In genomic region chr7:2473496-2474180, GRCh38 we compare ENCODE assay signal across 17 cellular contexts. TPM values are rescaled to one million over a fixed set of nuclear protein-coding genes. Genes with fewer than 3 reads are reported as not detected.
DNase-seq lines count a peak whose midpoint lies in the region; ATAC-seq and TF ChIP-seq lines count a peak whose summit lies in the region.
"Had no signal": no experiment of that assay in that cellular context is flagged by ENCODE, and none has a peak within 500 bp of the region (broad histone marks: within the 10 kb centered on the region; RNA-seq: fewer than 3 reads in every experiment).

No MANE protein-coding gene starts in this region.

- no peaks in the 10 kb centered on the region for H3K79me1 ChIP-seq in mesendoderm (ENCODE audit: low read length)

- H4K8ac ChIP-seq in mesendoderm (ENCODE audit: low read depth, low read length): no peak overlapping the region

- no peak overlapping the region for H3K4me3 Mint-ChIP-seq in WTC11
- H3K4me3 Mint-ChIP-seq in stimulated activated memory B cell treated with anti-CD40 and anti-IgM and Interleukin-4, amounts not matched to agents 10 μg/mL and 1 μg/mL and 100 μg/mL, for 72 hours: no peak overlapping the region
- H3K4me3 Mint-ChIP-seq: CD8-positive, alpha-beta T cell; IgD-negative memory B cell had no signal

- H2BK15ac ChIP-seq in mesendoderm (replicated peaks; ENCODE audit: low read depth): no peak overlapping the region

- H3K56ac ChIP-seq in mesendoderm (ENCODE audit: low read length): peak overlapping the region; percentile 12

- H3K18ac ChIP-seq in mesendoderm (ENCODE audit: low read length): no peak overlapping the region

- H2AK5ac ChIP-seq in mesendoderm (ENCODE audit: low read length): no peak overlapping the region

- no peaks in the 10 kb centered on the region for H3K36me3 Mint-ChIP-seq in WTC11
- no peaks in the 10 kb centered on the region for H3K36me3 Mint-ChIP-seq in stimulated activated memory B cell treated with anti-CD40 and anti-IgM and Interleukin-4, amounts not matched to agents 10 μg/mL and 1 μg/mL and 100 μg/mL, for 72 hours
- H3K36me3 Mint-ChIP-seq: CD8-positive, alpha-beta T cell; IgD-negative memory B cell had no signal

- DNase-seq in 8988T (peak; percentile 24), H7 (peak; percentile 61), WTC11 (ENCODE audit: low spot score) (no peak), mesendoderm (no peak), sciatic nerve (ENCODE audit: low spot score) (no peak), WERI-Rb-1 (no peak), CD1c-positive myeloid dendritic cell (ENCODE audit: extremely low spot score) (no peak)
- DNase-seq: BE2C, COR-L47, GF-D8 had no signal

- POLR2A ChIA-PET in WTC11 (lab: Charles Lee): no interaction called here

- no peak overlapping the region for H2BK5ac ChIP-seq in mesendoderm (ENCODE audit: low read length)

- H3K4ac ChIP-seq in mesendoderm (ENCODE audit: low read depth, low read length): no peak overlapping the region

- no peak overlapping the region for H3K4me2 ChIP-seq in mesendoderm (ENCODE audit: low read length)

- ATAC-seq in WTC11 (no peak), sciatic nerve (no peak)
- ATAC-seq in stimulated activated memory B cell treated with anti-CD40 and anti-IgM and Interleukin-4, amounts not matched to agents 10 μg/mL and 1 μg/mL and 100 μg/mL, for 72 hours: no peak
- ATAC-seq: CD8-positive, alpha-beta T cell; HCT116 had no signal

- H3K27me3 Mint-ChIP-seq in WTC11 (ENCODE audit: low read depth): no peaks in the 10 kb centered on the region
- peaks cover 36% of the 10 kb centered on the region for H3K27me3 Mint-ChIP-seq in stimulated activated memory B cell treated with anti-CD40 and anti-IgM and Interleukin-4, amounts not matched to agents 10 μg/mL and 1 μg/mL and 100 μg/mL, for 72 hours

- H2BK120ac ChIP-seq in mesendoderm (ENCODE audit: low read depth, low read length): no peak overlapping the region

- WGBS in mesendoderm (ENCODE audit: extremely low coverage, insufficient coverage, low lambda C conversion rate): 100% methylated on average over 3 of the region's 12 CpGs

- no peaks in the 10 kb centered on the region for H3K36me3 ChIP-seq in H7 (replicated peaks; ENCODE audit: control insufficient read depth, insufficient read depth, low read length)
- no peaks in the 10 kb centered on the region for H3K36me3 ChIP-seq in mesendoderm (ENCODE audit: control insufficient read depth, insufficient read depth, low read length)
- H3K36me3 ChIP-seq in WERI-Rb-1: no peaks in the 10 kb centered on the region
- H3K36me3 ChIP-seq: BE2C had no signal

- no peaks in the 10 kb centered on the region for H3K9me3 Mint-ChIP-seq in WTC11
- no peaks in the 10 kb centered on the region for H3K9me3 Mint-ChIP-seq in stimulated activated memory B cell treated with anti-CD40 and anti-IgM and Interleukin-4, amounts not matched to agents 10 μg/mL and 1 μg/mL and 100 μg/mL, for 72 hours
- H3K9me3 Mint-ChIP-seq: CD8-positive, alpha-beta T cell; IgD-negative memory B cell had no signal

- H3K23ac ChIP-seq in mesendoderm (ENCODE audit: low read length): no peak overlapping the region

- no peaks in the 10 kb centered on the region for H3K79me2 ChIP-seq in mesendoderm (ENCODE audit: control insufficient read depth, insufficient read depth, low read length)

- H4K5ac ChIP-seq in mesendoderm (ENCODE audit: low read length): no peak overlapping the region

- H3K27ac ChIP-seq in mesendoderm (ENCODE audit: low read depth, low read length) (no peak overlapping the region), WERI-Rb-1 (no peak overlapping the region)
- H3K27ac ChIP-seq: C4-2B had no signal

- intact Hi-C loops in sciatic nerve (cut with DNase I): no loop called here

- TF ChIP-seq CTCF in WTC11 (IDR thresholded peaks at IDR 0.05) (no peak), WERI-Rb-1 (IDR thresholded peaks at IDR 0.05; ENCODE audit: low read depth, low read length) (no peak)

- peaks cover 4% of the 10 kb centered on the region for H3K4me1 ChIP-seq in mesendoderm (ENCODE audit: control insufficient read depth, low read depth, low read length)

- H3K4me3 ChIP-seq in H7 (ENCODE audit: insufficient read depth, low read depth, low read length) (no peak overlapping the region), mesendoderm (ENCODE audit: low read length) (no peak overlapping the region), WERI-Rb-1 (ENCODE audit: low read depth, low read length) (no peak overlapping the region)

- CTCF ChIA-PET in WTC11 (lab: Charles Lee): interaction anchor here (1.0 to 9.8 kb wide), 2 partner anchors 22 to 185 kb away, joined by 3 to 288 read pairs; no protein-coding TSS in a partner anchor

- no peak overlapping the region for H3K9ac ChIP-seq in mesendoderm (ENCODE audit: low read length)

- no peaks in the 10 kb centered on the region for H3K27me3 ChIP-seq in H7 (ENCODE audit: control insufficient read depth, insufficient read depth, low read length)
- H3K27me3 ChIP-seq in mesendoderm (ENCODE audit: insufficient read depth, low read length, poor library complexity): no peaks in the 10 kb centered on the region
- H3K27me3 ChIP-seq in WERI-Rb-1 (ENCODE audit: insufficient read depth, low read depth, severe bottlenecking): no peaks in the 10 kb centered on the region
- H3K27me3 ChIP-seq: BE2C had no signal

- H3K9me3 ChIP-seq in WERI-Rb-1 (ENCODE audit: severe bottlenecking): no peaks in the 10 kb centered on the region
- H3K9me3 ChIP-seq: BE2C had no signal

- peaks cover 39% of the 10 kb centered on the region for H3K4me1 Mint-ChIP-seq in WTC11
- peaks cover 23% of the 10 kb centered on the region for H3K4me1 Mint-ChIP-seq in stimulated activated memory B cell treated with anti-CD40 and anti-IgM and Interleukin-4, amounts not matched to agents 10 μg/mL and 1 μg/mL and 100 μg/mL, for 72 hours

- H3K27ac Mint-ChIP-seq in WTC11: peak overlapping the region; percentile 5; the same call in 1 of the 2 replicates
- H3K27ac Mint-ChIP-seq in stimulated activated memory B cell treated with anti-CD40 and anti-IgM and Interleukin-4, amounts not matched to agents 10 μg/mL and 1 μg/mL and 100 μg/mL, for 72 hours: no peak overlapping the region
- H3K27ac Mint-ChIP-seq: CD8-positive, alpha-beta T cell; IgD-negative memory B cell had no signal

TF ChIP-seq in WTC11, 78 proteins besides CTCF, POLR2A, EP300 and RAD21:
- no peak for TF ChIP-seq CBFB (CRISPR knock-in tag; IDR thresholded peaks at IDR 0.05; ENCODE audit: low read depth)

RNA-seq across cellular contexts. Expression of gene GRIFIN, which starts 2.6 kb away (rescaled TPM):
- not detected in 2 replicates for total RNA-seq in H7 (2014; rRNA removed; shearing (Covaris generic))
- total RNA-seq in WTC11 (2021) (not detected in 3 replicates), sciatic nerve (not detected)
- not detected for polyA plus RNA-seq in mesendoderm (2013, experiment 1 of 2)
- polyA plus RNA-seq in mesendoderm (2013, experiment 2 of 2): not detected
- total RNA-seq: CD8-positive, alpha-beta T cell; H4; HT-29 had no signal
- polyA plus RNA-seq: IgD-negative memory B cell had no signal

RNA-seq across cellular contexts. Expression of gene LFNG, which starts 45.9 kb away (rescaled TPM):
- 12.8 and 20.0 TPM in 2 replicates for total RNA-seq in H7 (2014; rRNA removed; shearing (Covaris generic))
- total RNA-seq in WTC11 (2021) (24.1 to 29.4 TPM (median 26.5 TPM) in 3 replicates), sciatic nerve (20.1 TPM)
- 1.2 TPM for polyA plus RNA-seq in mesendoderm (2013, experiment 1 of 2)
- 1.7 TPM for polyA plus RNA-seq in mesendoderm (2013, experiment 2 of 2)

Comparison
In these comparisons a context has a peak if more than half of its experiments do, and no peak if none do; other contexts are left out.
1. DNase-seq: peak in 8988T (single experiment) and H7 (single experiment); none in WTC11 (single experiment), mesendoderm (single experiment), sciatic nerve (single experiment), WERI-Rb-1 (single experiment) and CD1c-positive myeloid dendritic cell (single experiment).